In genomic region chr7:26863504-26864308, GRCh38 we compare ENCODE assay signal across 8 cellular contexts. TPM values are rescaled to one million over a fixed set of nuclear protein-coding genes. Genes with fewer than 3 reads are reported as not detected.
DNase-seq lines count a peak whose midpoint lies in the region; FAIRE-seq and TF ChIP-seq lines count a peak whose summit lies in the region.

No MANE protein-coding gene starts in this region.

- no peak for TF ChIP-seq POLR2A in H54 (IDR thresholded peaks at IDR 0.05; ENCODE audit: low read depth, low read length)

- H2AFZ ChIP-seq in astrocyte (ENCODE audit: low read depth, low read length): peak overlapping the region; percentile 97

- H3K36me3 ChIP-seq in astrocyte (ENCODE audit: insufficient read depth, low read length) (no peaks in the 10 kb centered on the region), iPS-20b (ENCODE audit: insufficient read depth, low read depth, low read length) (no peaks in the 10 kb centered on the region)

- H3K27me3 ChIP-seq in astrocyte (ENCODE audit: insufficient read depth, low read length): peaks cover 28% of the 10 kb centered on the region
- H3K27me3 ChIP-seq in iPS-20b (ENCODE audit: insufficient read depth, low read length): peaks cover 60% of the 10 kb centered on the region

- H3K9ac ChIP-seq in astrocyte (ENCODE audit: low read length) (peak overlapping the region; percentile 81), iPS-20b (ENCODE audit: low read depth, low read length) (peak overlapping the region; percentile 22; the same call in 1 of the 2 replicates)

- DNase-seq in SKM-1 treated with dmso at 0.1 percent for 144 hours (lab: John Stamatoyannopoulos, UW; ENCODE audit: unreplicated experiment) (peak; percentile 60), SKM-1 (lab: John Stamatoyannopoulos, UW; ENCODE audit: unreplicated experiment) (no peak), H54 (ENCODE audit: insufficient read length, low spot score) (no peak), NOMO-1 treated with DMSO at 0.1 percent for 48 hours (lab: John Stamatoyannopoulos, UW; ENCODE audit: unreplicated experiment) (peak; percentile 73), astrocyte (ENCODE audit: low read depth) (peak; percentile 5), GOT3 (lab: John Stamatoyannopoulos, UW) (no peak)
- DNase-seq in stimulated activated CD4-positive, alpha-beta T cell treated with anti-CD3 and anti-CD28 coated beads, Interleukin-1b, Interleukin-23, amount 100 ng/mL, for 48 hours: peak; percentile 1

- no peaks in the 10 kb centered on the region for H3K4me1 ChIP-seq in astrocyte (ENCODE audit: insufficient read depth, low read length)
- peaks cover 3% of the 10 kb centered on the region; the same call in 1 of the 2 replicates for H3K4me1 ChIP-seq in iPS-20b (ENCODE audit: insufficient read depth, low read length)

- no peak for TF ChIP-seq CTCF in astrocyte (IDR thresholded peaks at IDR 0.05; ENCODE audit: insufficient read depth, low read depth, low read length)

- H3K27ac Mint-ChIP-seq in astrocyte (ENCODE audit: unreplicated experiment): peak overlapping the region; percentile 98

- H3K27me3 Mint-ChIP-seq in astrocyte (ENCODE audit: low read depth, unreplicated experiment): peaks cover 12% of the 10 kb centered on the region

- FAIRE-seq in H54 (lab: Jason Lieb, UNC) (peak; percentile 66), astrocyte (lab: Jason Lieb, UNC) (no peak)

- no peaks in the 10 kb centered on the region for H3K9me3 ChIP-seq in astrocyte (ENCODE audit: insufficient read depth, low read depth, low read length)
- H3K9me3 ChIP-seq in iPS-20b (ENCODE audit: insufficient read depth, low read depth, low read length): no peaks in the 10 kb centered on the region

- no peaks in the 10 kb centered on the region for H3K79me2 ChIP-seq in astrocyte (ENCODE audit: insufficient read depth, low read length)

- H3K27ac ChIP-seq in astrocyte (ENCODE audit: low read depth, low read length) (peak overlapping the region; percentile 23), iPS-20b (ENCODE audit: low read length) (no peak overlapping the region)

- H3K4me3 Mint-ChIP-seq in astrocyte (ENCODE audit: unreplicated experiment): peak overlapping the region; percentile 96

- H4K20me1 ChIP-seq in astrocyte (ENCODE audit: insufficient read depth, low read length): no peaks in the 10 kb centered on the region

- no peaks in the 10 kb centered on the region for H3K4me1 Mint-ChIP-seq in astrocyte (ENCODE audit: low read depth, unreplicated experiment)

- H3K4me3 ChIP-seq in astrocyte (ENCODE audit: insufficient read depth, low read depth, low read length) (peak overlapping the region; percentile 81), iPS-20b (ENCODE audit: low read length) (peak overlapping the region; percentile 86)

- H3K36me3 Mint-ChIP-seq in astrocyte (ENCODE audit: low read depth, unreplicated experiment): no peaks in the 10 kb centered on the region

- H3K9me3 Mint-ChIP-seq in astrocyte (ENCODE audit: unreplicated experiment): no peaks in the 10 kb centered on the region

- peak overlapping the region; percentile 100 for H3K4me2 ChIP-seq in astrocyte (ENCODE audit: low read length)

RNA-seq across cellular contexts. Expression of gene SKAP2, which starts 0.7 kb away (rescaled TPM):
- 10.1 and 17.3 TPM in 2 replicates for total RNA-seq in astrocyte

Comparison
In these comparisons a context has a peak if more than half of its experiments do, and no peak if none do; other contexts are left out.
1. DNase-seq: peak in SKM-1 treated with dmso at 0.1 percent for 144 hours (single experiment), NOMO-1 treated with DMSO at 0.1 percent for 48 hours (single experiment), astrocyte (single experiment) and stimulated activated CD4-positive, alpha-beta T cell treated with anti-CD3 and anti-CD28 coated beads, Interleukin-1b, Interleukin-23, amount 100 ng/mL, for 48 hours (single experiment); none in SKM-1 (single experiment), H54 (single experiment) and GOT3 (single experiment).